Comparison of ENCODE assay signal across 28 cellular contexts in the genomic region with DNA sequence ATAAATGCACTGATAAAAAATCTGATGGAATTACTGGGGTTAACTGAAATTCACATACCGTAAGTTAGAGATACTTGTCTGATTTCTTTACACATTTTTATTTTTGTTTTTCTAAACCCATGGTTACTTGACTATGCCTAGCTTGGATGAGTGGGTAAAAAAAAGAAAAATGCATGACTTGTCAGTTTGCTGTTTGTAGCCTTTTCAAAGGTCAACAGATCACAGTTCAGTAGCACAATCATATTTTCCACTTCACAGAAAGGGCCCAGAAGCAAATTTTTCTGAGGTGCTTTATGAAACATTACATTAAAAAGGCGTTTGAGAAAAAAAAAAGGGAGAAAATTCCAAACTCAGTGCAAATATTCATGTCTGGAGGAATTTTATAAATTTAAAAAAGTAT. TPM values are rescaled to one million over a fixed set of nuclear protein-coding genes. Genes with fewer than 3 reads are reported as not detected.
DNase-seq lines count a peak whose midpoint lies in the region; ATAC-seq, FAIRE-seq and TF ChIP-seq lines count a peak whose summit lies in the region.
"Had no signal": no experiment of that assay in that cellular context is flagged by ENCODE, and none has a peak within 500 bp of the region (broad histone marks: within the 10 kb centered on the region; RNA-seq: fewer than 3 reads in every experiment).

No MANE protein-coding gene starts in this region.

- H4K20me1 ChIP-seq in astrocyte (ENCODE audit: insufficient read depth, low read length), result no peaks in the 10 kb centered on the region

- intact Hi-C loops in thyroid gland (cut with DNase I), result no loop called here

- no peak for DNase-seq in activated naive CD8-positive, alpha-beta T cell treated with anti-CD3 and anti-CD28 coated beads, Interleukin-2, amount 50 U/mL, for 24 hours
- no peak for DNase-seq in activated naive CD8-positive, alpha-beta T cell treated with anti-CD3 and anti-CD28 coated beads for 36 hours
- DNase-seq in astrocyte (ENCODE audit: low read depth) (no peak), left kidney (ENCODE audit: low read depth, low spot score) (peak; percentile 6), thyroid gland (no peak), DMS114 treated with DMSO at 0.1 percent for 48 hours (lab: John Stamatoyannopoulos, UW; ENCODE audit: unreplicated experiment) (no peak), HEK293T (ENCODE audit: extremely low spot score) (no peak)
- DNase-seq: activated CD4-positive, alpha-beta T cell treated with anti-CD3 and anti-CD28 coated beads for 1 hour; activated CD8-positive, alpha-beta memory T cell treated with anti-CD3 and anti-CD28 coated beads, Interleukin-2, amount 10 ng/mL, durations not matched to agents 7 days and 5 days; activated naive CD4-positive, alpha-beta T cell treated with anti-CD3 and anti-CD28 coated beads, Interleukin-2, amount 10 ng/mL, durations not matched to agents 7 days and 5 days; CD8-positive, alpha-beta memory T cell; hippocampal formation; Karpas-422; left ventricle myocardium superior; MV-4-11; naive thymus-derived CD4-positive, alpha-beta T cell; NCI-H1436 treated with DMSO at 0.1 percent for 48 hours; NCI-H446 treated with DMSO at 0.1 percent for 48 hours; nucleus accumbens; psoas muscle; T-helper 1 cell; transverse colon had no signal

- H3K36me3 ChIP-seq in astrocyte (ENCODE audit: insufficient read depth, low read length), result no peaks in the 10 kb centered on the region
- no peaks in the 10 kb centered on the region for H3K36me3 ChIP-seq in thyroid gland
- H3K36me3 ChIP-seq: transverse colon had no signal

- no peak overlapping the region for H2AFZ ChIP-seq in astrocyte (ENCODE audit: low read depth, low read length)

- H3K27me3 Mint-ChIP-seq in activated naive CD8-positive, alpha-beta T cell treated with anti-CD3 and anti-CD28 coated beads, Interleukin-2, amount 50 U/mL, for 24 hours, result no peaks in the 10 kb centered on the region
- no peaks in the 10 kb centered on the region for H3K27me3 Mint-ChIP-seq in activated naive CD8-positive, alpha-beta T cell treated with anti-CD3 and anti-CD28 coated beads for 36 hours
- no peaks in the 10 kb centered on the region for H3K27me3 Mint-ChIP-seq in astrocyte (ENCODE audit: low read depth, unreplicated experiment)
- H3K27me3 Mint-ChIP-seq: activated naive CD4-positive, alpha-beta T cell treated with anti-CD3 and anti-CD28 coated beads, Interleukin-2, amount 10 ng/mL, durations not matched to agents 7 days and 5 days; CD8-positive, alpha-beta memory T cell; naive thymus-derived CD4-positive, alpha-beta T cell had no signal

- TF ChIP-seq POLR2A in thyroid gland (IDR thresholded peaks at IDR 0.05), result no peak

- no peaks in the 10 kb centered on the region for H3K9me3 Mint-ChIP-seq in activated naive CD8-positive, alpha-beta T cell treated with anti-CD3 and anti-CD28 coated beads, Interleukin-2, amount 50 U/mL, for 24 hours
- H3K9me3 Mint-ChIP-seq in activated naive CD8-positive, alpha-beta T cell treated with anti-CD3 and anti-CD28 coated beads for 36 hours, result no peaks in the 10 kb centered on the region
- H3K9me3 Mint-ChIP-seq in astrocyte (ENCODE audit: unreplicated experiment), result no peaks in the 10 kb centered on the region
- H3K9me3 Mint-ChIP-seq: activated naive CD4-positive, alpha-beta T cell treated with anti-CD3 and anti-CD28 coated beads, Interleukin-2, amount 10 ng/mL, durations not matched to agents 7 days and 5 days; CD8-positive, alpha-beta memory T cell; mesothelial cell of epicardium; naive thymus-derived CD4-positive, alpha-beta T cell had no signal

- FAIRE-seq in astrocyte (lab: Jason Lieb, UNC), result peak; percentile 5
- FAIRE-seq: endometrium, TTC549 had no signal

- H3K79me2 ChIP-seq in astrocyte (ENCODE audit: insufficient read depth, low read length), result no peaks in the 10 kb centered on the region

- ATAC-seq in activated naive CD8-positive, alpha-beta T cell treated with anti-CD3 and anti-CD28 coated beads, Interleukin-2, amount 50 U/mL, for 24 hours, result peak; percentile 52
- ATAC-seq in HG03460 (IDR thresholded peaks at IDR 0.05; ENCODE audit: unreplicated experiment), result no peak
- ATAC-seq: activated CD8-positive, alpha-beta memory T cell treated with anti-CD3 and anti-CD28 coated beads, Interleukin-2, amount 10 ng/mL, durations not matched to agents 7 days and 5 days; HCT116; left ventricle myocardium superior; naive thymus-derived CD4-positive, alpha-beta T cell; psoas muscle had no signal

- H3K4me3 Mint-ChIP-seq in activated naive CD8-positive, alpha-beta T cell treated with anti-CD3 and anti-CD28 coated beads, Interleukin-2, amount 50 U/mL, for 24 hours, result no peak overlapping the region
- no peak overlapping the region for H3K4me3 Mint-ChIP-seq in activated naive CD8-positive, alpha-beta T cell treated with anti-CD3 and anti-CD28 coated beads for 36 hours
- no peak overlapping the region for H3K4me3 Mint-ChIP-seq in astrocyte (ENCODE audit: unreplicated experiment)
- H3K4me3 Mint-ChIP-seq: activated CD8-positive, alpha-beta memory T cell treated with anti-CD3 and anti-CD28 coated beads, Interleukin-2, amount 10 ng/mL, durations not matched to agents 7 days and 5 days; activated naive CD4-positive, alpha-beta T cell treated with anti-CD3 and anti-CD28 coated beads, Interleukin-2, amount 10 ng/mL, durations not matched to agents 7 days and 5 days; CD8-positive, alpha-beta memory T cell; mesothelial cell of epicardium; naive thymus-derived CD4-positive, alpha-beta T cell had no signal

- H3K9ac ChIP-seq in astrocyte (ENCODE audit: low read length), result no peak overlapping the region

- H3K9me3 ChIP-seq in astrocyte (ENCODE audit: insufficient read depth, low read depth, low read length) (no peaks in the 10 kb centered on the region), thyroid gland (no peaks in the 10 kb centered on the region)
- H3K9me3 ChIP-seq: psoas muscle, transverse colon had no signal

- H3K4me2 ChIP-seq in astrocyte (ENCODE audit: low read length), result no peak overlapping the region

- POLR2A ChIA-PET in HEK293T (lab: Yijun Ruan, JAX), result no interaction called here

- H3K4me3 ChIP-seq in astrocyte (ENCODE audit: insufficient read depth, low read depth, low read length) (no peak overlapping the region), thyroid gland (replicated peaks in 1 of 3) (no peak overlapping the region)
- H3K4me3 ChIP-seq: psoas muscle, transverse colon had no signal

- peak overlapping the region; percentile 59 for H3K27ac Mint-ChIP-seq in activated naive CD8-positive, alpha-beta T cell treated with anti-CD3 and anti-CD28 coated beads, Interleukin-2, amount 50 U/mL, for 24 hours
- H3K27ac Mint-ChIP-seq in activated naive CD8-positive, alpha-beta T cell treated with anti-CD3 and anti-CD28 coated beads for 36 hours, result no peak overlapping the region
- H3K27ac Mint-ChIP-seq in astrocyte (ENCODE audit: unreplicated experiment), result no peak overlapping the region
- H3K27ac Mint-ChIP-seq: activated CD8-positive, alpha-beta memory T cell treated with anti-CD3 and anti-CD28 coated beads, Interleukin-2, amount 10 ng/mL, durations not matched to agents 7 days and 5 days; activated naive CD4-positive, alpha-beta T cell treated with anti-CD3 and anti-CD28 coated beads, Interleukin-2, amount 10 ng/mL, durations not matched to agents 7 days and 5 days; CD8-positive, alpha-beta memory T cell; mesothelial cell of epicardium; naive thymus-derived CD4-positive, alpha-beta T cell had no signal

- 48 to 51% methylated on average over 2 of the region's 2 CpGs for WGBS in thyroid gland, 2 donors

- H3K36me3 Mint-ChIP-seq in activated naive CD8-positive, alpha-beta T cell treated with anti-CD3 and anti-CD28 coated beads, Interleukin-2, amount 50 U/mL, for 24 hours (ENCODE audit: low read depth), result no peaks in the 10 kb centered on the region
- no peaks in the 10 kb centered on the region for H3K36me3 Mint-ChIP-seq in activated naive CD8-positive, alpha-beta T cell treated with anti-CD3 and anti-CD28 coated beads for 36 hours
- H3K36me3 Mint-ChIP-seq in astrocyte (ENCODE audit: low read depth, unreplicated experiment), result no peaks in the 10 kb centered on the region
- H3K36me3 Mint-ChIP-seq: activated CD8-positive, alpha-beta memory T cell treated with anti-CD3 and anti-CD28 coated beads, Interleukin-2, amount 10 ng/mL, durations not matched to agents 7 days and 5 days; activated naive CD4-positive, alpha-beta T cell treated with anti-CD3 and anti-CD28 coated beads, Interleukin-2, amount 10 ng/mL, durations not matched to agents 7 days and 5 days; CD8-positive, alpha-beta memory T cell; mesothelial cell of epicardium; naive thymus-derived CD4-positive, alpha-beta T cell had no signal

- peaks cover 32% of the 10 kb centered on the region for H3K4me1 Mint-ChIP-seq in activated naive CD8-positive, alpha-beta T cell treated with anti-CD3 and anti-CD28 coated beads, Interleukin-2, amount 50 U/mL, for 24 hours
- H3K4me1 Mint-ChIP-seq in activated naive CD8-positive, alpha-beta T cell treated with anti-CD3 and anti-CD28 coated beads for 36 hours, result peaks cover 15% of the 10 kb centered on the region
- peaks cover 12% of the 10 kb centered on the region for H3K4me1 Mint-ChIP-seq in astrocyte (ENCODE audit: low read depth, unreplicated experiment)
- H3K4me1 Mint-ChIP-seq: activated CD8-positive, alpha-beta memory T cell treated with anti-CD3 and anti-CD28 coated beads, Interleukin-2, amount 10 ng/mL, durations not matched to agents 7 days and 5 days; activated naive CD4-positive, alpha-beta T cell treated with anti-CD3 and anti-CD28 coated beads, Interleukin-2, amount 10 ng/mL, durations not matched to agents 7 days and 5 days; CD8-positive, alpha-beta memory T cell; mesothelial cell of epicardium; naive thymus-derived CD4-positive, alpha-beta T cell had no signal

- H3K4me1 ChIP-seq in astrocyte (ENCODE audit: insufficient read depth, low read length) (peaks cover 10% of the 10 kb centered on the region), thyroid gland (peaks cover 8 to 21% of the 10 kb centered on the region in 2 donors)
- H3K4me1 ChIP-seq: psoas muscle, transverse colon had no signal

- TF ChIP-seq CTCF in astrocyte (IDR thresholded peaks at IDR 0.05; ENCODE audit: insufficient read depth, low read depth, low read length) (no peak), thyroid gland (IDR thresholded peaks at IDR 0.05) (no peak)

- H3K27me3 ChIP-seq in astrocyte (ENCODE audit: insufficient read depth, low read length) (no peaks in the 10 kb centered on the region), thyroid gland (no peaks in the 10 kb centered on the region)
- H3K27me3 ChIP-seq: transverse colon had no signal

- CTCF ChIA-PET in HEK293T (lab: Yijun Ruan, JAX), result interaction anchor here (1.8 kb wide), 1 partner anchor 15 kb away, joined by 5 read pairs; no protein-coding TSS in a partner anchor

- no peak overlapping the region for H3K27ac ChIP-seq in astrocyte (ENCODE audit: low read depth, low read length)
- peak overlapping the region in 2 of 3 donors; percentile 52 to 53 for H3K27ac ChIP-seq in thyroid gland
- H3K27ac ChIP-seq: psoas muscle, RWPE1, transverse colon had no signal

TF ChIP-seq in HEK293T, 16 proteins besides CTCF, POLR2A, EP300 and RAD21 (continues in another document):
- TF ChIP-seq FOXK2 (IDR thresholded peaks at IDR 0.05) (no peak), ZNF384 (IDR thresholded peaks at IDR 0.05) (no peak), CTBP1 (IDR thresholded peaks at IDR 0.05; ENCODE audit: borderline replicate concordance) (no peak), BHLHE40 (IDR thresholded peaks at IDR 0.05; ENCODE audit: borderline replicate concordance) (no peak)

RNA-seq across cellular contexts. Expression of gene SLC16A14, which starts 16.4 kb away (rescaled TPM):
- 1 to 10 TPM; 1.0 to 1.2 TPM for total RNA-seq in activated naive CD8-positive, alpha-beta T cell treated with anti-CD3 and anti-CD28 coated beads for 36 hours
- total RNA-seq in astrocyte (3.5 and 4.2 TPM in 2 replicates), thyroid gland (1 to 10 TPM; 1.8 to 3.8 (median 2.0) TPM)
